Comparison of ENCODE assay signal across 20 cellular contexts in the genomic region with DNA sequence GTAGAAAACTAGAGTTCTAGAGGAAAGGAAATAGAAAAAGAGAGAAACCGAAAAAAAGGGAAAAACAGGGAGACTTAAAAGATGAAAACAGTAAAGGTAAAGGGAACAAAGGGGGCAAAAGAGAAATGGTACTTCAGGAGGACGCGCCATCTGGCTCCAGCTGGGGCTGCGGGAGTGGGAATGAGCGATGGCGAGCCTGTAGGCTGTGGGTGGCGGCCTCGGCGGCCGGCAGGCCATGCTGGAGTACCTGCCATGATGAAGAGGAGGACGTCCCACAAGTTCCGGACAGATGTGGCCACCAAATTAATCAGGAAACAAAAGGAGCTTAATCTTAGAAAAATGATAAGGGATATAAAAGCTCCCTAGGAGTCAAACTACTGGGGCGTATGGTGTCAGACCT.
"Had no signal": no experiment of that assay in that cellular context is flagged by ENCODE, and none has a peak within 500 bp of the region (broad histone marks: within the 10 kb centered on the region; RNA-seq: fewer than 3 reads in every experiment).

No MANE protein-coding gene starts in this region.

- H3K9me3 Mint-ChIP-seq: immature natural killer cell; natural killer cell treated with Interleukin-12 subunit alpha and Interleukin-12 subunit beta and Interleukin-15 and Interleukin-18, amount 100 ng/mL, for 72 hours; stimulated activated memory B cell treated with anti-CD40 and anti-IgM and Interleukin-4, amounts not matched to agents 10 μg/mL and 1 μg/mL and 100 μg/mL, for 72 hours had no signal

- H3K4me1 ChIP-seq: gastroesophageal sphincter, left lung, lower lobe of right lung, stomach, transverse colon had no signal

- H3K4me3 ChIP-seq: esophagus squamous epithelium, gastroesophageal sphincter, left lung, lower lobe of right lung, spleen, stomach, thoracic aorta, transverse colon had no signal

- H3K27me3 Mint-ChIP-seq: natural killer cell treated with Interleukin-12 subunit alpha and Interleukin-12 subunit beta and Interleukin-15 and Interleukin-18, amount 100 ng/mL, for 72 hours; stimulated activated memory B cell treated with anti-CD40 and anti-IgM and Interleukin-4, amounts not matched to agents 10 μg/mL and 1 μg/mL and 100 μg/mL, for 72 hours had no signal

- H3K27ac Mint-ChIP-seq: immature natural killer cell; natural killer cell treated with Interleukin-12 subunit alpha and Interleukin-12 subunit beta and Interleukin-15 and Interleukin-18, amount 100 ng/mL, for 72 hours; stimulated activated memory B cell treated with anti-CD40 and anti-IgM and Interleukin-4, amounts not matched to agents 10 μg/mL and 1 μg/mL and 100 μg/mL, for 72 hours had no signal

- H3K27ac ChIP-seq: esophagus squamous epithelium, gastroesophageal sphincter, left lung, lower lobe of right lung, spleen, stomach, thoracic aorta, transverse colon had no signal

- H3K4me3 Mint-ChIP-seq: immature natural killer cell; natural killer cell treated with Interleukin-12 subunit alpha and Interleukin-12 subunit beta and Interleukin-15 and Interleukin-18, amount 100 ng/mL, for 72 hours; stimulated activated memory B cell treated with anti-CD40 and anti-IgM and Interleukin-4, amounts not matched to agents 10 μg/mL and 1 μg/mL and 100 μg/mL, for 72 hours had no signal

- DNase-seq: effector memory CD4-positive, alpha-beta T cell; esophagus squamous epithelium; foreskin fibroblast; immature natural killer cell; left lung; lower lobe of right lung; mesenchymal stem cell; midbrain; spleen; stimulated activated CD4-positive, alpha-beta T cell treated with anti-CD3 and anti-CD28 coated beads, Interleukin-15, amount 100 ng/mL, for 24 hours; stimulated activated CD4-positive, alpha-beta T cell treated with anti-CD3 and anti-CD28 coated beads, Interleukin-1b, Interleukin-23, amount 100 ng/mL, for 48 hours; stimulated activated CD4-positive, alpha-beta T cell treated with anti-CD3 and anti-CD28 coated beads, Interleukin-4, amount 100 ng/mL, for 24 hours; stomach; substantia nigra; transverse colon had no signal

- H3K27me3 ChIP-seq: esophagus squamous epithelium, gastroesophageal sphincter, left lung, spleen, stomach, transverse colon had no signal

- H3K9me3 ChIP-seq: esophagus squamous epithelium, gastroesophageal sphincter, left lung, lower lobe of right lung, spleen, stomach, thoracic aorta, transverse colon had no signal

- H3K4me1 Mint-ChIP-seq: immature natural killer cell; stimulated activated memory B cell treated with anti-CD40 and anti-IgM and Interleukin-4, amounts not matched to agents 10 μg/mL and 1 μg/mL and 100 μg/mL, for 72 hours had no signal

- ATAC-seq: gastroesophageal sphincter; left lung; lower lobe of right lung; natural killer cell treated with Interleukin-12 subunit alpha and Interleukin-12 subunit beta and Interleukin-15 and Interleukin-18, amount 100 ng/mL, for 72 hours; sciatic nerve; stimulated activated memory B cell treated with anti-CD40 and anti-IgM and Interleukin-4, amounts not matched to agents 10 μg/mL and 1 μg/mL and 100 μg/mL, for 72 hours had no signal
